ENCODE assay signal across 14 cellular contexts in the genomic region with DNA sequence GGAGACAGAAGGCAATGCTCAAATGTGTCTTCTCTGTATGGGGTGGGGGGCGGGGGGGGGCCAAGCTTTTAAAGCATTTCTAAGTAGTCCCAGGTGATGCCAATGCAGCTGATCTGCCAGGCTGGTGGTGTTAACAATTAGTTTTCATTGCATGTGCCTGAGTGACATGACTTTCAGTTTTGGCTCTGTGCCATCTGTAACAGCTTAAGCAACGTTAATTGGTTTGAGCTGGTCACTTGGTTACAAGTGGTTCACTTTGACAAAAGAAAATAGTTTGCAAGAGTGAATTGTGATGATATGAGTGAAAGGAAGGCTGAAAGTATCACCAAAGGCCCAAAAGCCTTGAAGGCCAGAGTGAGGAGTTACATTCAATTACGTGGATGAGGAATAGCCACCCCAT. TPM values are rescaled to one million over a fixed set of nuclear protein-coding genes. Genes with fewer than 3 reads are reported as not detected.
DNase-seq lines count a peak whose midpoint lies in the region; ATAC-seq and TF ChIP-seq lines count a peak whose summit lies in the region.
"Had no signal": no experiment of that assay in that cellular context is flagged by ENCODE, and none has a peak within 500 bp of the region (broad histone marks: within the 10 kb centered on the region; RNA-seq: fewer than 3 reads in every experiment).

No MANE protein-coding gene starts in this region.

- no TSS peak for BruUV-seq in MCF 10A (replicated peaks; lab: Mats Ljungman, UMichigan)

- H4K91ac ChIP-seq in trophoblast cell (ENCODE audit: low read depth, low read length) = no peak overlapping the region

- H3K27me3 ChIP-seq in breast epithelium (no peaks in the 10 kb centered on the region), GM23248 (replicated peaks; ENCODE audit: insufficient read depth) (no peaks in the 10 kb centered on the region), trophoblast cell (ENCODE audit: insufficient read depth, low read length) (no peaks in the 10 kb centered on the region)

- no peaks in the 10 kb centered on the region for H3K9me3 Mint-ChIP-seq in MCF 10A (ENCODE audit: unreplicated experiment)
- H3K9me3 Mint-ChIP-seq: CD4-positive, CD25-positive, alpha-beta regulatory T cell had no signal

- no peak overlapping the region for H3K27ac Mint-ChIP-seq in MCF 10A (ENCODE audit: low read depth, unreplicated experiment)

- no peaks in the 10 kb centered on the region for H3K9me3 ChIP-seq in breast epithelium
- H3K9me3 ChIP-seq in GM23248 (ENCODE audit: low read depth) = no peaks in the 10 kb centered on the region
- H3K9me3 ChIP-seq in trophoblast cell (ENCODE audit: insufficient read depth, low read depth, low read length) = no peaks in the 10 kb centered on the region

- H3K4me3 ChIP-seq in breast epithelium (no peak overlapping the region), retinal pigment epithelial cell (ENCODE audit: low read length) (no peak overlapping the region), GM23248 (no peak overlapping the region), trophoblast cell (ENCODE audit: low read depth, low read length) (no peak overlapping the region)

- CTCF ChIA-PET in MCF 10A (lab: Yijun Ruan, JAX) = interaction anchor here (0.7 to 1.0 kb wide), 3 partner anchors 59 to 295 kb away, joined by 3 read pairs; no protein-coding TSS in a partner anchor

- no peak overlapping the region for H3K23ac ChIP-seq in trophoblast cell (ENCODE audit: low read length)

- H4K12ac ChIP-seq in trophoblast cell (ENCODE audit: low read depth, low read length) = no peak overlapping the region

- POLR2A ChIA-PET in MCF 10A (lab: Yijun Ruan, JAX) = no interaction called here

- no peaks in the 10 kb centered on the region for H4K20me1 ChIP-seq in GM23248 (ENCODE audit: insufficient read depth)

- no peak overlapping the region for H4K8ac ChIP-seq in trophoblast cell (ENCODE audit: low read depth, low read length)

- H3F3A ChIP-seq in GM23248 (ENCODE audit: insufficient read depth) = no peaks in the 10 kb centered on the region

- no peaks in the 10 kb centered on the region for H3K79me1 ChIP-seq in trophoblast cell (ENCODE audit: low read length)

- TF ChIP-seq CTCF in MCF 10A (IDR thresholded peaks at IDR 0.05; ENCODE audit: unreplicated experiment) = no peak
- no peak for TF ChIP-seq CTCF in breast epithelium (IDR thresholded peaks at IDR 0.05)
- no peak for TF ChIP-seq CTCF in retinal pigment epithelial cell (conservative IDR thresholded peaks at IDR 0.05; ENCODE audit: low read depth, low read length)

- no peaks in the 10 kb centered on the region for H3K79me2 ChIP-seq in GM23248 (ENCODE audit: insufficient read depth)
- H3K79me2 ChIP-seq in trophoblast cell (ENCODE audit: control insufficient read depth, insufficient read depth, low read length, poor library complexity) = no peaks in the 10 kb centered on the region

- H3K27ac ChIP-seq in breast epithelium = no peak overlapping the region
- no peak overlapping the region for H3K27ac ChIP-seq in GM23248
- no peak overlapping the region for H3K27ac ChIP-seq in trophoblast cell (ENCODE audit: low read depth, low read length)

- H2AFZ ChIP-seq in GM23248 (no peak overlapping the region), trophoblast cell (ENCODE audit: insufficient read depth, low read length, poor library complexity) (no peak overlapping the region)

- H3K4me3 Mint-ChIP-seq in MCF 10A (ENCODE audit: unreplicated experiment) = no peak overlapping the region
- H3K4me3 Mint-ChIP-seq: CD4-positive, CD25-positive, alpha-beta regulatory T cell had no signal

- in situ Hi-C loops in GM23248 (cut with MboI) = no loop called here

- no peak overlapping the region for H2BK5ac ChIP-seq in trophoblast cell (ENCODE audit: low read depth, low read length, poor library complexity)

- H3K36me3 ChIP-seq in breast epithelium (no peaks in the 10 kb centered on the region), GM23248 (ENCODE audit: low read depth) (no peaks in the 10 kb centered on the region), trophoblast cell (ENCODE audit: control insufficient read depth in 1 of 2, insufficient read depth in 2 of 2, low read length in 2 of 2) (no peaks in the 10 kb centered on the region)

- H3K4ac ChIP-seq in trophoblast cell (ENCODE audit: low read depth, low read length) = no peak overlapping the region

- no peaks in the 10 kb centered on the region for H3K9me2 ChIP-seq in GM23248 (ENCODE audit: insufficient read depth)

- no peak overlapping the region for H3K18ac ChIP-seq in trophoblast cell (ENCODE audit: low read length)

- no peak for ATAC-seq in HG02759 (IDR thresholded peaks at IDR 0.05; ENCODE audit: unreplicated experiment)

- intact Hi-C loops in MCF 10A (cut with micrococcal nuclease) = no loop called here
- intact Hi-C loops in breast epithelium (cut with DNase I; ENCODE audit: low total_unique reads) = no loop called here

- no peak overlapping the region for H3K4me2 ChIP-seq in GM23248 (ENCODE audit: unreplicated experiment)
- no peak overlapping the region for H3K4me2 ChIP-seq in trophoblast cell (ENCODE audit: low read length)

- no peak overlapping the region for H2AK5ac ChIP-seq in trophoblast cell (ENCODE audit: low read length)

- WGBS in GM23248 (ENCODE audit: low coverage in 1 of 2, low lambda C conversion rate in 2 of 2, missing lambda C conversion rate in 2 of 2), 2 experiments = 47 to 51% methylated on average over 2 to 3 of the region's 3 CpGs
- WGBS in trophoblast cell (ENCODE audit: extremely low coverage, insufficient coverage, insufficient read length) = no CpG with 5 or more reads among the region's 3 CpGs

- H3K27me3 Mint-ChIP-seq in MCF 10A (ENCODE audit: insufficient read depth, unreplicated experiment) = no peaks in the 10 kb centered on the region

- no peak for TF ChIP-seq POLR2A in breast epithelium (IDR thresholded peaks at IDR 0.05)

- H2BK12ac ChIP-seq in trophoblast cell (ENCODE audit: low read length) = no peak overlapping the region

- H3K4me1 Mint-ChIP-seq in MCF 10A (ENCODE audit: insufficient read depth, unreplicated experiment) = no peaks in the 10 kb centered on the region

- H3K9ac ChIP-seq in GM23248 (no peak overlapping the region), trophoblast cell (ENCODE audit: low read length) (no peak overlapping the region)

- no peaks in the 10 kb centered on the region for H3K36me3 Mint-ChIP-seq in MCF 10A (ENCODE audit: insufficient read depth, unreplicated experiment)
- H3K36me3 Mint-ChIP-seq: CD4-positive, CD25-positive, alpha-beta regulatory T cell had no signal

- H3K14ac ChIP-seq in trophoblast cell (ENCODE audit: low read length) = no peak overlapping the region

- no peak overlapping the region for H2BK120ac ChIP-seq in trophoblast cell (ENCODE audit: insufficient read depth, low read length, poor library complexity)

- DNase-seq in MCF 10A (ENCODE audit: unreplicated experiment) = peak; percentile 9
- DNase-seq in breast epithelium (ENCODE audit: low spot score in 2 of 2) = no peak
- DNase-seq in NCI-H2171 (lab: John Stamatoyannopoulos, UW) = peak; percentile 13
- peak; percentile 32 for DNase-seq in NOMO-1 treated with DMSO at 0.1 percent for 48 hours (lab: John Stamatoyannopoulos, UW; ENCODE audit: unreplicated experiment)
- peak; percentile 63 for DNase-seq in retinal pigment epithelial cell (ENCODE audit: low read depth)
- DNase-seq in GM23248 = no peak
- no peak for DNase-seq in trophoblast cell
- DNase-seq: ACHN; Calu3; CD4-positive, CD25-positive, alpha-beta regulatory T cell; DMS79 treated with DMSO at 0.1 percent for 48 hours; NCI-H1436 treated with DMSO at 0.1 percent for 48 hours; NCI-H2107 had no signal

- H3K4me1 ChIP-seq in breast epithelium = no peaks in the 10 kb centered on the region
- H3K4me1 ChIP-seq in GM23248 (ENCODE audit: insufficient read depth) = no peaks in the 10 kb centered on the region
- no peaks in the 10 kb centered on the region for H3K4me1 ChIP-seq in trophoblast cell (ENCODE audit: control insufficient read depth in 1 of 2, insufficient read depth in 2 of 2, low read length in 2 of 2)

RNA-seq across cellular contexts. Expression of a gene that starts 26.4 kb away (rescaled TPM):
- total RNA-seq in MCF 10A (2022) = 15.2 and 17.2 TPM in 2 replicates
- 100 to 1,000 TPM in 2 of 3 donors, 10 to 100 TPM in 1; 66.1 to 227 (median 131) TPM for total RNA-seq in breast epithelium
- 6.5 and 10.0 TPM in 2 replicates for total RNA-seq in GM23248 (2014; rRNA removed; shearing (Covaris generic))
- 2.8 and 3.1 TPM in 2 replicates for polyA plus RNA-seq in GM23248 (2016; fragmentation: Nextera tagmentation; extraction: Ambion mirVana)
- 0.33 and 0.42 TPM in 2 replicates for polyA plus RNA-seq in trophoblast cell (2013)

Comparison
In these comparisons a context has a peak if more than half of its experiments do, and no peak if none do; other contexts are left out.
1. DNase-seq: peak in MCF 10A (single experiment), NCI-H2171 (single experiment), NOMO-1 treated with DMSO at 0.1 percent for 48 hours (single experiment) and retinal pigment epithelial cell (single experiment); none in breast epithelium (0 of 2), GM23248 (single experiment) and trophoblast cell (0 of 2).